In genomic region chr18:61761875-61762274, GRCh38 we compare ENCODE assay signal across 22 cellular contexts.
DNase-seq lines count a peak whose midpoint lies in the region; TF ChIP-seq lines count a peak whose summit lies in the region.
"Had no signal": no experiment of that assay in that cellular context is flagged by ENCODE, and none has a peak within 500 bp of the region (broad histone marks: within the 10 kb centered on the region; RNA-seq: fewer than 3 reads in every experiment).

No MANE protein-coding gene starts in this region.

- H3K9me2 ChIP-seq in neural cell (ENCODE audit: insufficient read depth, low read length): no peaks in the 10 kb centered on the region

- no peak for TF ChIP-seq CTCF in neural cell (IDR thresholded peaks at IDR 0.05; ENCODE audit: poor library complexity, severe bottlenecking)

- no peak overlapping the region for H3K9ac ChIP-seq in BLaER1
- H3K9ac ChIP-seq in BLaER1 treated with 17β-estradiol and CSF1 and Interleukin-3, amounts not matched to agents 10 nM and 100 nM: no peak overlapping the region
- no peak overlapping the region for H3K9ac ChIP-seq in neural cell (ENCODE audit: low read length)

- H3K9me3 ChIP-seq in BLaER1 (peaks cover 15% of the 10 kb centered on the region), neural cell (ENCODE audit: low read length) (no peaks in the 10 kb centered on the region)
- peaks cover 13 to 25% (median 18%) of the 10 kb centered on the region in 11 experiments for H3K9me3 ChIP-seq in BLaER1 treated with 17β-estradiol and CSF1 and Interleukin-3, amounts not matched to agents 10 nM and 100 nM (replicated peaks in 1 of 11)
- H3K9me3 ChIP-seq: BE2C had no signal

- H3K27me3 ChIP-seq in BLaER1 (no peaks in the 10 kb centered on the region), neural cell (ENCODE audit: insufficient read depth, low read depth, low read length) (no peaks in the 10 kb centered on the region)
- no peaks in the 10 kb centered on the region; a peak in 1 of 22 replicates for H3K27me3 ChIP-seq in BLaER1 treated with 17β-estradiol and CSF1 and Interleukin-3, amounts not matched to agents 10 nM and 100 nM
- H3K27me3 ChIP-seq: BE2C had no signal

- peaks cover 12% of the 10 kb centered on the region for H3K4me1 ChIP-seq in BLaER1
- H3K4me1 ChIP-seq in BLaER1 treated with 17β-estradiol and CSF1 and Interleukin-3, amounts not matched to agents 10 nM and 100 nM: peaks cover 0 to 16% (median 5%) of the 10 kb centered on the region in 10 experiments; a peak in 10 of 20 replicates
- H3K4me1 ChIP-seq: BE2C had no signal

- H3K36me3 ChIP-seq in BLaER1 (no peaks in the 10 kb centered on the region), neural cell (ENCODE audit: insufficient read depth, low read length) (no peaks in the 10 kb centered on the region)
- H3K36me3 ChIP-seq in BLaER1 treated with 17β-estradiol and CSF1 and Interleukin-3, amounts not matched to agents 10 nM and 100 nM: no peaks in the 10 kb centered on the region
- H3K36me3 ChIP-seq: BE2C had no signal

- H4K20me1 ChIP-seq in BLaER1 (no peaks in the 10 kb centered on the region), neural cell (ENCODE audit: insufficient read depth) (no peaks in the 10 kb centered on the region)
- no peaks in the 10 kb centered on the region for H4K20me1 ChIP-seq in BLaER1 treated with 17β-estradiol and CSF1 and Interleukin-3, amounts not matched to agents 10 nM and 100 nM

- no peaks in the 10 kb centered on the region for H3K79me2 ChIP-seq in neural cell (replicated peaks; ENCODE audit: insufficient read depth, low read length)

- H3K4me2 ChIP-seq in BLaER1: peak overlapping the region; percentile 53
- peak overlapping the region in 7 of 11 experiments; percentile 2 to 63 (median 41); a peak in 11 of 22 replicates for H3K4me2 ChIP-seq in BLaER1 treated with 17β-estradiol and CSF1 and Interleukin-3, amounts not matched to agents 10 nM and 100 nM
- H3K4me2 ChIP-seq in neural cell (ENCODE audit: low read length): peak overlapping the region; percentile 23

- TF ChIP-seq EP300 in neural cell (conservative IDR thresholded peaks at IDR 0.05; ENCODE audit: poor library complexity, severe bottlenecking): peak; percentile 68

- H3K27ac ChIP-seq in BLaER1 (no peak overlapping the region), neural cell (ENCODE audit: low read length) (no peak overlapping the region)
- no peak overlapping the region for H3K27ac ChIP-seq in BLaER1 treated with 17β-estradiol and CSF1 and Interleukin-3, amounts not matched to agents 10 nM and 100 nM

- no peak overlapping the region for H2AFZ ChIP-seq in neural cell (ENCODE audit: low read depth, low read length)

- H3F3A ChIP-seq in neural cell (ENCODE audit: insufficient read depth, low read length, poor library complexity, severe bottlenecking): no peaks in the 10 kb centered on the region

- DNase-seq in NCI-H1105 treated with DMSO at 0.1 percent for 48 hours (lab: John Stamatoyannopoulos, UW) (no peak), NCI-H524 treated with DMSO at 0.1 percent for 48 hours (lab: John Stamatoyannopoulos, UW) (no peak)
- no peak for DNase-seq in stimulated activated naive CD4-positive, alpha-beta T cell (lab: John Stamatoyannopoulos, UW)
- DNase-seq: 8988T; ACHN; BE2C; C1 segment of cervical spinal cord; CD4-positive, alpha-beta memory T cell; CD4-positive, CD25-positive, alpha-beta regulatory T cell; CD8-positive, alpha-beta memory T cell; COR-L47; DMS 273 treated with DMSO at 0.1 percent for 48 hours; DMS153; DMS53; DMS79; DND-41; EL; GDM1 had no signal

- no peak for TF ChIP-seq RAD21 in neural cell (conservative IDR thresholded peaks at IDR 0.05)

- H3K4me3 ChIP-seq in BLaER1: no peak overlapping the region
- no peak overlapping the region for H3K4me3 ChIP-seq in BLaER1 treated with 17β-estradiol and CSF1 and Interleukin-3, amounts not matched to agents 10 nM and 100 nM
- H3K4me3 ChIP-seq in neural cell (ENCODE audit: low read length): peak overlapping the region; percentile 1
- H3K4me3 ChIP-seq: GM12878 had no signal

TF ChIP-seq in neural cell, 6 proteins besides CTCF, POLR2A, EP300 and RAD21:
- TF ChIP-seq MXI1 (conservative IDR thresholded peaks at IDR 0.05; ENCODE audit: poor library complexity, severe bottlenecking): no peak
- TF ChIP-seq POLR2AphosphoS5 (IDR thresholded peaks at IDR 0.05): peak; percentile 47
- no peak for TF ChIP-seq REST (IDR thresholded peaks at IDR 0.05; ENCODE audit: borderline replicate concordance)
- no peak for TF ChIP-seq TAF1 (IDR thresholded peaks at IDR 0.05; ENCODE audit: low read depth)
- no peak for TF ChIP-seq SMC3 (conservative IDR thresholded peaks at IDR 0.05; ENCODE audit: poor library complexity)
